ENCODE assay signal across 18 cellular contexts in genomic region chrX:8755116-8755515, GRCh38. TPM values are rescaled to one million over a fixed set of nuclear protein-coding genes. Genes with fewer than 3 reads are reported as not detected.
DNase-seq lines count a peak whose midpoint lies in the region; ATAC-seq and TF ChIP-seq lines count a peak whose summit lies in the region.
"Had no signal": no experiment of that assay in that cellular context is flagged by ENCODE, and none has a peak within 500 bp of the region (broad histone marks: within the 10 kb centered on the region; RNA-seq: fewer than 3 reads in every experiment).

No MANE protein-coding gene starts in this region.

- H3K4me2 ChIP-seq in neural progenitor cell, result no peak overlapping the region

- H3K9ac ChIP-seq in neural progenitor cell, result no peak overlapping the region

- no peak for ATAC-seq in HG03442 (IDR thresholded peaks at IDR 0.05; ENCODE audit: unreplicated experiment)
- ATAC-seq in GM21528 (IDR thresholded peaks at IDR 0.05; ENCODE audit: low FRiP score, unreplicated experiment), result no peak
- ATAC-seq: activated T-helper 17 cell treated with anti-CD3 and anti-CD28 coated beads, Interleukin-2, amount 50 U/mL, for 72 hours; naive thymus-derived CD4-positive, alpha-beta T cell had no signal

- H3K27ac ChIP-seq in neural progenitor cell, result no peak overlapping the region
- H3K27ac ChIP-seq: cardiac muscle cell, esophagus squamous epithelium, SJCRH30, thoracic aorta had no signal

- no peaks in the 10 kb centered on the region for H3K36me3 ChIP-seq in neural progenitor cell
- H3K36me3 ChIP-seq: cardiac muscle cell, esophagus squamous epithelium, SJCRH30, thoracic aorta had no signal

- peak; percentile 29 for DNase-seq in NCI-H2171 treated with DMSO at 0.1 percent for 48 hours (lab: John Stamatoyannopoulos, UW)
- DNase-seq in NCI-H2171 (lab: John Stamatoyannopoulos, UW), result no peak
- DNase-seq in LNCaP clone FGC (ENCODE audit: low read depth), result no peak
- DNase-seq in neural progenitor cell (ENCODE audit: low spot score), result peak; percentile 11
- no peak for DNase-seq in GDM1 (lab: John Stamatoyannopoulos, UW)
- DNase-seq: esophagus squamous epithelium; islet precursor cell; naive thymus-derived CD4-positive, alpha-beta T cell; NCI-H345; SJCRH30 had no signal

- TF ChIP-seq CTCF in LNCaP clone FGC (IDR thresholded peaks at IDR 0.05; ENCODE audit: control insufficient read depth, extremely low read depth, insufficient read depth) (0 out of 2 replicates have a peak, but pooled peaks have one; percentile 17), brain (conservative IDR thresholded peaks at IDR 0.05) (peak; percentile 33 to 52), neural progenitor cell (IDR thresholded peaks at IDR 0.05) (peak; percentile 39)

- H3K27me3 ChIP-seq in neural progenitor cell, result no peaks in the 10 kb centered on the region
- H3K27me3 ChIP-seq: cardiac muscle cell, esophagus squamous epithelium, SJCRH30 had no signal

- H4K20me1 ChIP-seq in neural progenitor cell (ENCODE audit: low read depth), result no peaks in the 10 kb centered on the region

- H3K4me1 ChIP-seq in neural progenitor cell, result no peaks in the 10 kb centered on the region
- H3K4me1 ChIP-seq: esophagus squamous epithelium, SJCRH30 had no signal

- H3K27ac Mint-ChIP-seq in brain, result no peak overlapping the region
- no peak overlapping the region for H3K27ac Mint-ChIP-seq in neural progenitor cell
- H3K27ac Mint-ChIP-seq: activated T-helper 17 cell treated with anti-CD3 and anti-CD28 coated beads, Interleukin-2, amount 50 U/mL, for 72 hours; naive thymus-derived CD4-positive, alpha-beta T cell had no signal

- H3K4me3 ChIP-seq in LNCaP clone FGC (ENCODE audit: low read depth, low read length) (no peak overlapping the region), neural progenitor cell (no peak overlapping the region)
- H3K4me3 ChIP-seq: cardiac muscle cell, esophagus squamous epithelium, SJCRH30, thoracic aorta had no signal

- H3K4me1 Mint-ChIP-seq in brain (peaks cover 5% of the 10 kb centered on the region), neural progenitor cell (no peaks in the 10 kb centered on the region)
- H3K4me1 Mint-ChIP-seq: activated T-helper 17 cell treated with anti-CD3 and anti-CD28 coated beads, Interleukin-2, amount 50 U/mL, for 72 hours had no signal

- H3K9me3 ChIP-seq in neural progenitor cell (ENCODE audit: low read depth), result no peaks in the 10 kb centered on the region
- H3K9me3 ChIP-seq: esophagus squamous epithelium, SJCRH30, thoracic aorta had no signal

- H3K27me3 Mint-ChIP-seq in brain (peaks cover 9% of the 10 kb centered on the region), neural progenitor cell (ENCODE audit: insufficient read depth, low read depth) (peaks cover 3% of the 10 kb centered on the region)
- H3K27me3 Mint-ChIP-seq: activated T-helper 17 cell treated with anti-CD3 and anti-CD28 coated beads, Interleukin-2, amount 50 U/mL, for 72 hours had no signal

- H3K36me3 Mint-ChIP-seq in brain (no peaks in the 10 kb centered on the region), neural progenitor cell (no peaks in the 10 kb centered on the region)
- H3K36me3 Mint-ChIP-seq: naive thymus-derived CD4-positive, alpha-beta T cell had no signal

- no peak overlapping the region for H3K4me3 Mint-ChIP-seq in brain
- H3K4me3 Mint-ChIP-seq in neural progenitor cell, result no peak overlapping the region
- H3K4me3 Mint-ChIP-seq: activated T-helper 17 cell treated with anti-CD3 and anti-CD28 coated beads, Interleukin-2, amount 50 U/mL, for 72 hours; naive thymus-derived CD4-positive, alpha-beta T cell had no signal

- no peak overlapping the region for H2AFZ ChIP-seq in neural progenitor cell (replicated peaks)

- no peaks in the 10 kb centered on the region for H3K79me2 ChIP-seq in neural progenitor cell (ENCODE audit: low read depth)

- no peaks in the 10 kb centered on the region for H3F3A ChIP-seq in neural progenitor cell (ENCODE audit: low read depth)

- H3K9me3 Mint-ChIP-seq in brain (no peaks in the 10 kb centered on the region), neural progenitor cell (no peaks in the 10 kb centered on the region)
- H3K9me3 Mint-ChIP-seq: activated T-helper 17 cell treated with anti-CD3 and anti-CD28 coated beads, Interleukin-2, amount 50 U/mL, for 72 hours had no signal

RNA-seq across cellular contexts. Expression of gene ANOS1, which starts 23.2 kb away (rescaled TPM):
- polyA plus RNA-seq in brain (ENCODE audit: insufficient read depth, low read depth, low replicate concordance), result 2.3 TPM
- 31.3 and 45.7 TPM in 2 replicates for total RNA-seq in neural progenitor cell (ENCODE audit: low replicate concordance)
- total RNA-seq: activated T-helper 17 cell treated with anti-CD3 and anti-CD28 coated beads, Interleukin-2, amount 50 U/mL, for 72 hours; Daoy; SJCRH30 had no signal
- polyA plus RNA-seq: naive thymus-derived CD4-positive, alpha-beta T cell had no signal

RNA-seq across cellular contexts. Expression of gene FAM9A, which starts 46.1 kb away (rescaled TPM):
- polyA plus RNA-seq in brain (ENCODE audit: insufficient read depth, low read depth, low replicate concordance), result not detected
- not detected in 2 replicates for total RNA-seq in neural progenitor cell (ENCODE audit: low replicate concordance)
- total RNA-seq: activated T-helper 17 cell treated with anti-CD3 and anti-CD28 coated beads, Interleukin-2, amount 50 U/mL, for 72 hours; cardiac muscle cell; Daoy; esophagus squamous epithelium; naive thymus-derived CD4-positive, alpha-beta T cell; SJCRH30; skeletal muscle tissue; thoracic aorta had no signal
- polyA plus RNA-seq: cardiac muscle cell; naive thymus-derived CD4-positive, alpha-beta T cell had no signal

Comparison
In these comparisons a context has a peak if more than half of its experiments do, and no peak if none do; other contexts are left out.
1. DNase-seq: peak in NCI-H2171 treated with DMSO at 0.1 percent for 48 hours (single experiment) and neural progenitor cell (single experiment); none in NCI-H2171 (single experiment), LNCaP clone FGC (single experiment) and GDM1 (single experiment).
2. Peak in every context shown above with its lines, with median percentiles within 50 percentile points of each other: CTCF ChIP-seq.